ENCODE assay signal across 24 cellular contexts in genomic region chr2:151906633-151906998, GRCh38.
DNase-seq lines count a peak whose midpoint lies in the region; ATAC-seq, FAIRE-seq and TF ChIP-seq lines count a peak whose summit lies in the region.
"Had no signal": no experiment of that assay in that cellular context is flagged by ENCODE, and none has a peak within 500 bp of the region (broad histone marks: within the 10 kb centered on the region; RNA-seq: fewer than 3 reads in every experiment).

No MANE protein-coding gene starts in this region.

- no peak for DNase-seq in bronchial epithelial cell (ENCODE audit: low read depth)
- no peak for DNase-seq in hippocampal formation (lab: John Stamatoyannopoulos, UW)
- DNase-seq in stimulated activated CD4-positive, alpha-beta T cell treated with anti-CD3 and anti-CD28 coated beads, Interleukin-15, amount 100 ng/mL, for 24 hours = no peak
- DNase-seq: activated CD4-positive, alpha-beta T cell treated with anti-CD3 and anti-CD28 coated beads for 48 hours; activated CD8-positive, alpha-beta memory T cell treated with anti-CD3 and anti-CD28 coated beads, Interleukin-2, amount 50 U/mL, for 4 hours; activated effector memory CD4-positive, alpha-beta T cell treated with Interleukin-2 at 50 U/mL for 16 hours; endodermal cell; heart left ventricle; immature natural killer cell; Karpas-422; left ventricle myocardium inferior; NCI-H1105; NCI-H526; SW 1271 had no signal

- no peak overlapping the region for H3K4me3 ChIP-seq in BLaER1 treated with 17β-estradiol and CSF1 and Interleukin-3, amounts not matched to agents 10 nM and 100 nM
- H3K4me3 ChIP-seq in bronchial epithelial cell (ENCODE audit: low read depth, low read length) = no peak overlapping the region
- H3K4me3 ChIP-seq: A549, heart left ventricle, left ventricle myocardium inferior, prostate gland had no signal

- no peak overlapping the region for H3K9ac ChIP-seq in BLaER1 treated with 17β-estradiol and CSF1 and Interleukin-3, amounts not matched to agents 10 nM and 100 nM

- peak; percentile 17 for ATAC-seq in GM19438 (IDR thresholded peaks at IDR 0.05; ENCODE audit: low read depth, unreplicated experiment)
- peak; percentile 22 for ATAC-seq in HG03064 (IDR thresholded peaks at IDR 0.05; ENCODE audit: low read depth, unreplicated experiment)
- ATAC-seq in GM18505 (IDR thresholded peaks at IDR 0.05; ENCODE audit: unreplicated experiment) = no peak
- ATAC-seq in HG03025 (IDR thresholded peaks at IDR 0.05; ENCODE audit: low FRiP score, unreplicated experiment) = no peak
- ATAC-seq: A549, heart left ventricle, Right ventricle myocardium inferior had no signal

- TF ChIP-seq CTCF in bronchial epithelial cell (IDR thresholded peaks at IDR 0.05; ENCODE audit: insufficient read depth, low read length, severe bottlenecking) = no peak

- no peaks in the 10 kb centered on the region for H3K27me3 ChIP-seq in BLaER1 treated with 17β-estradiol and CSF1 and Interleukin-3, amounts not matched to agents 10 nM and 100 nM
- no peaks in the 10 kb centered on the region for H3K27me3 ChIP-seq in bronchial epithelial cell (ENCODE audit: control insufficient read depth, insufficient read depth, low read length)
- H3K27me3 ChIP-seq: heart left ventricle had no signal

- H3K36me3 ChIP-seq in BLaER1 treated with 17β-estradiol and CSF1 and Interleukin-3, amounts not matched to agents 10 nM and 100 nM = no peaks in the 10 kb centered on the region
- H3K36me3 ChIP-seq in bronchial epithelial cell (ENCODE audit: control insufficient read depth, insufficient read depth, low read length) = no peaks in the 10 kb centered on the region
- H3K36me3 ChIP-seq: heart left ventricle, left ventricle myocardium inferior, prostate gland had no signal

- peak; percentile 82 for FAIRE-seq in bronchial epithelial cell (lab: Jason Lieb, UNC)
- FAIRE-seq: A549, H1, urothelium cell line had no signal

- no peak overlapping the region for H3K27ac ChIP-seq in BLaER1 treated with 17β-estradiol and CSF1 and Interleukin-3, amounts not matched to agents 10 nM and 100 nM
- H3K27ac ChIP-seq: A549, heart left ventricle, prostate gland had no signal

- H3K4me2 ChIP-seq in BLaER1 treated with 17β-estradiol and CSF1 and Interleukin-3, amounts not matched to agents 10 nM and 100 nM = peak overlapping the region in 10 of 11 experiments; percentile 22 to 79 (median 44); a peak in 20 of 22 replicates
- H3K4me2 ChIP-seq: A549 had no signal

- TF ChIP-seq POLR2A in GM18505 (IDR thresholded peaks at IDR 0.05; ENCODE audit: borderline replicate concordance, extremely low read depth, insufficient read depth, insufficient read length) = no peak

- H3K9me3 ChIP-seq in BLaER1 treated with 17β-estradiol and CSF1 and Interleukin-3, amounts not matched to agents 10 nM and 100 nM (replicated peaks in 1 of 11) = peaks cover 0 to 11% (median 0%) of the 10 kb centered on the region in 11 experiments; a peak in 4 of 22 replicates
- H3K9me3 ChIP-seq: heart left ventricle, prostate gland had no signal

- H3K4me1 ChIP-seq in BLaER1 treated with 17β-estradiol and CSF1 and Interleukin-3, amounts not matched to agents 10 nM and 100 nM = peaks cover 10 to 54% (median 14%) of the 10 kb centered on the region in 10 experiments; a peak in 19 of 20 replicates
- H3K4me1 ChIP-seq: A549, prostate gland had no signal

- H4K20me1 ChIP-seq in BLaER1 treated with 17β-estradiol and CSF1 and Interleukin-3, amounts not matched to agents 10 nM and 100 nM = no peaks in the 10 kb centered on the region

Comparison
In these comparisons a context has a peak if more than half of its experiments do, and no peak if none do; other contexts are left out.
1. ATAC-seq: peak in GM19438 (single experiment) and HG03064 (single experiment); none in GM18505 (single experiment) and HG03025 (single experiment).